Comparison of ENCODE assay signal across 8 cellular contexts in genomic region chr19:5954293-5954692, GRCh38. TPM values are rescaled to one million over a fixed set of nuclear protein-coding genes. Genes with fewer than 3 reads are reported as not detected.
DNase-seq lines count a peak whose midpoint lies in the region; ATAC-seq, FAIRE-seq and TF ChIP-seq lines count a peak whose summit lies in the region.

No MANE protein-coding gene starts in this region.

- H3K9me3 Mint-ChIP-seq in glutamatergic neuron (ENCODE audit: unreplicated experiment), result peaks cover 10% of the 10 kb centered on the region

- WGBS in GM23248 (ENCODE audit: low coverage in 1 of 2, low lambda C conversion rate in 2 of 2, missing lambda C conversion rate in 2 of 2), 2 experiments, result 18 to 21% methylated on average over 6 of the region's 6 CpGs
- 32 to 46% (median 44%) methylated on average over 6 of the region's 6 CpGs for WGBS in small intestine, 3 donors

- H3K27me3 Mint-ChIP-seq in glutamatergic neuron (ENCODE audit: unreplicated experiment), result peaks cover 10% of the 10 kb centered on the region

- H3K4me2 ChIP-seq in GM23248 (ENCODE audit: unreplicated experiment), result peak overlapping the region; percentile 56

- 0 out of 2 replicates have a peak, but pooled peaks cover 3% of the 10 kb centered on the region for H3K36me3 ChIP-seq in GM23248 (ENCODE audit: low read depth)
- no peaks in the 10 kb centered on the region for H3K36me3 ChIP-seq in small intestine (ENCODE audit: control insufficient read depth in 2 of 2, insufficient read depth in 2 of 2, low read length in 2 of 2)
- peaks cover 12% of the 10 kb centered on the region; the same call in 1 of the 2 replicates for H3K36me3 ChIP-seq in BE2C

- no peaks in the 10 kb centered on the region for H3K36me3 Mint-ChIP-seq in glutamatergic neuron (ENCODE audit: unreplicated experiment)

- H2AFZ ChIP-seq in GM23248, result peak overlapping the region; percentile 45

- TF ChIP-seq CTCF in WI38 (IDR thresholded peaks at IDR 0.05; ENCODE audit: low read depth, low read length), result no peak
- no peak for TF ChIP-seq CTCF in glutamatergic neuron (IDR thresholded peaks at IDR 0.05; ENCODE audit: partially characterized antibody, unreplicated experiment)
- TF ChIP-seq CTCF in BE2C (IDR thresholded peaks at IDR 0.05; ENCODE audit: low read depth, low read length), result no peak

- H3K4me1 ChIP-seq in GM23248 (ENCODE audit: insufficient read depth) (peaks cover 35% of the 10 kb centered on the region), small intestine (ENCODE audit: control insufficient read depth in 2 of 2, insufficient read depth in 1 of 2, low read depth in 1 of 2, low read length in 1 of 2) (peaks cover 2 to 29% of the 10 kb centered on the region in 2 donors), BE2C (peaks cover 58% of the 10 kb centered on the region)

- H3K9me3 ChIP-seq in GM23248 (ENCODE audit: low read depth) (no peaks in the 10 kb centered on the region), small intestine (ENCODE audit: control insufficient read depth, low read depth) (no peaks in the 10 kb centered on the region), BE2C (no peaks in the 10 kb centered on the region)

- H3K27ac Mint-ChIP-seq in glutamatergic neuron (ENCODE audit: unreplicated experiment), result peak overlapping the region; percentile 98

- peak; percentile 74 for DNase-seq in GM23248
- DNase-seq in glutamatergic neuron, result no peak
- no peak for DNase-seq in small intestine
- DNase-seq in BE2C, result no peak
- DNase-seq in NCI-H2227 treated with DMSO at 0.1 percent for 48 hours (lab: John Stamatoyannopoulos, UW), result no peak
- DNase-seq in HTR-8/SVneo (ENCODE audit: insufficient read length, low spot score), result no peak

- H3K9me2 ChIP-seq in GM23248 (ENCODE audit: insufficient read depth), result no peaks in the 10 kb centered on the region

- H3K4me3 ChIP-seq in GM23248 (peak overlapping the region; percentile 35; the same call in 1 of the 2 replicates), WI38 (ENCODE audit: low read depth, low read length) (peak overlapping the region; percentile 24), small intestine (ENCODE audit: low read depth in 1 of 2, low read length in 2 of 2) (no peak overlapping the region), BE2C (ENCODE audit: low read depth, low read length) (no peak overlapping the region)

- H3K4me1 Mint-ChIP-seq in glutamatergic neuron (ENCODE audit: low read depth, unreplicated experiment), result peaks cover 68% of the 10 kb centered on the region

- H3F3A ChIP-seq in GM23248 (ENCODE audit: insufficient read depth), result peaks cover 55% of the 10 kb centered on the region

- in situ Hi-C loops in GM23248 (cut with MboI), result no loop called here

- no peaks in the 10 kb centered on the region for H3K27me3 ChIP-seq in GM23248 (replicated peaks; ENCODE audit: insufficient read depth)
- no peaks in the 10 kb centered on the region for H3K27me3 ChIP-seq in small intestine (ENCODE audit: control insufficient read depth in 2 of 2, insufficient read depth in 2 of 2, low read length in 2 of 2)
- no peaks in the 10 kb centered on the region for H3K27me3 ChIP-seq in BE2C

- no peak for ATAC-seq in HG02852 (IDR thresholded peaks at IDR 0.05; ENCODE audit: unreplicated experiment)

- H3K27ac ChIP-seq in GM23248 (peak overlapping the region; percentile 88), small intestine (ENCODE audit: low read depth in 1 of 2, low read length in 1 of 2) (peak overlapping the region; percentile 14 to 43)

- H3K9ac ChIP-seq in GM23248, result peak overlapping the region; percentile 64

- FAIRE-seq in small intestine (lab: Jason Lieb, UNC) (no peak), HTR-8/SVneo (lab: Jason Lieb, UNC) (no peak)

- H3K79me2 ChIP-seq in GM23248 (ENCODE audit: insufficient read depth), result peaks cover 100% of the 10 kb centered on the region

- H3K4me3 Mint-ChIP-seq in glutamatergic neuron (ENCODE audit: unreplicated experiment), result peak overlapping the region; percentile 72

- peaks cover 4% of the 10 kb centered on the region; the same call in 1 of the 2 replicates for H4K20me1 ChIP-seq in GM23248 (ENCODE audit: insufficient read depth)

RNA-seq across cellular contexts. Expression of gene RANBP3, which starts 23.6 kb away (rescaled TPM):
- 41.8 and 53.5 TPM in 2 replicates for total RNA-seq in GM23248 (2014; rRNA removed; shearing (Covaris generic))
- 50.0 and 51.7 TPM in 2 replicates for polyA plus RNA-seq in GM23248 (2016; fragmentation: Nextera tagmentation; extraction: Ambion mirVana)
- 92.1 TPM for total RNA-seq in glutamatergic neuron (ENCODE audit: unreplicated experiment)
- 10 to 100 TPM; 23.0 to 43.1 (median 33.5) TPM for polyA plus RNA-seq in small intestine
- polyA plus RNA-seq in BE2C (2012; ENCODE audit: insufficient read depth, insufficient read length, low read depth), result 210 TPM

RNA-seq across cellular contexts. Expression of gene CAPS, which starts 40.2 kb away (rescaled TPM):
- total RNA-seq in GM23248 (2014; rRNA removed; shearing (Covaris generic)), result 5.1 and 16.1 TPM in 2 replicates
- polyA plus RNA-seq in GM23248 (2016; fragmentation: Nextera tagmentation; extraction: Ambion mirVana), result 6.7 and 7.0 TPM in 2 replicates
- total RNA-seq in glutamatergic neuron (ENCODE audit: unreplicated experiment), result 9.9 TPM
- polyA plus RNA-seq in small intestine, result 10 to 100 TPM in 2 of 3 donors, 1 to 10 TPM in 1; 8.7 to 22.7 (median 13.2) TPM
- 3.5 TPM for polyA plus RNA-seq in BE2C (2012; ENCODE audit: insufficient read depth, insufficient read length, low read depth)

RNA-seq across cellular contexts. Expression of gene VMAC, which starts 49.6 kb away (rescaled TPM):
- 3.8 and 4.4 TPM in 2 replicates for total RNA-seq in GM23248 (2014; rRNA removed; shearing (Covaris generic))
- polyA plus RNA-seq in GM23248 (2016; fragmentation: Nextera tagmentation; extraction: Ambion mirVana) (1.8 and 2.1 TPM in 2 replicates), small intestine (1 to 10 TPM; 1.1 to 3.3 (median 2.2) TPM)
- 7.5 TPM for total RNA-seq in glutamatergic neuron (ENCODE audit: unreplicated experiment)
- polyA plus RNA-seq in BE2C (2012; ENCODE audit: insufficient read depth, insufficient read length, low read depth), result 0.68 TPM

RNA-seq across cellular contexts. Expression of gene NDUFA11, which starts 50.7 kb away (rescaled TPM):
- total RNA-seq in GM23248 (2014; rRNA removed; shearing (Covaris generic)), result 215 and 231 TPM in 2 replicates
- 585 and 588 TPM in 2 replicates for polyA plus RNA-seq in GM23248 (2016; fragmentation: Nextera tagmentation; extraction: Ambion mirVana)
- total RNA-seq in glutamatergic neuron (ENCODE audit: unreplicated experiment), result 193 TPM
- polyA plus RNA-seq in small intestine, result 100 to 1,000 TPM; 428 to 576 (median 523) TPM
- 1,009 TPM for polyA plus RNA-seq in BE2C (2012; ENCODE audit: insufficient read depth, insufficient read length, low read depth)

Comparison
In these comparisons a context has a peak if more than half of its experiments do, and no peak if none do; other contexts are left out.
1. H3K4me3 ChIP-seq: peak in GM23248 (single experiment) and WI38 (single experiment); none in small intestine (0 of 2) and BE2C (single experiment).